ENCODE assay signal across 8 cellular contexts in the genomic region with DNA sequence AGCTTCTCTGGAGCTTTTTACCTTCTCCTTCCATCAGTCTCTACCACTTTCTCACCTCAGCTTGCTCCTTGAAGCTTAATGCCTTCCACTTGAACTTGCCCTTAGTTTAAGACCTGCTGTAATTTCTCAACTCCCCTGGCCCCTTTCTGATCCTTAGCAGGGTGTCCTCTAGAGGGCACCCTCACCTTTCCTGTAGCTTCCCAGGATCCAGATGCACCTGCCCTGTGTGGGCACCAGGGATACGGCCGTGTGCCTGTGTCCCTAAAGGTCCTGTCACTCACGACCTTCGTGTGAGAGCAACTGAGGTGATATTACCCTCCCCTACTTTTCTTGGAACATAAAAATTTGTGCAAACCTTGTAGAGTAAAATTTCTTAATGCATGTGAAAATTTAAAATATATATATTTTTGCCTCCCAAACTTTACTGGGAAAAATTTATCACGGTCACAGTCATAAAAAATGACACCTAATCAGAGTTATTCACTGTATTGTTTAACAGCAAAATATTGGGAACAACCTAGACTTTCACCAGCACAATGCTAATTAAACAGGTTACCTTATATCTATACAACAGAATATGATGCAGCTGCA. TPM values are rescaled to one million over a fixed set of nuclear protein-coding genes. Genes with fewer than 3 reads are reported as not detected.
A peak's percentile ranks its signal among the peaks of the same experiment; 100 is the strongest.
DNase-seq lines count a peak whose midpoint lies in the region; ATAC-seq and TF ChIP-seq lines count a peak whose summit lies in the region.

No MANE protein-coding gene starts in this region.

- 17 to 20% methylated on average over 5 of the region's 5 CpGs for WGBS in GM23248 (ENCODE audit: low coverage in 1 of 2, low lambda C conversion rate in 2 of 2, missing lambda C conversion rate in 2 of 2), 2 experiments

- intact Hi-C loops in PC-9 (cut with micrococcal nuclease; ENCODE audit: unreplicated experiment) (loop anchor here (2.0 to 10.0 kb wide), 3 partner anchors 49 to 191 kb away; no protein-coding TSS in a partner anchor), Right ventricle myocardium inferior (cut with DNase I) (no loop called here), sciatic nerve (cut with DNase I) (no loop called here)

- no TSS peak for BruUV-seq in PC-9 (replicated peaks; lab: Mats Ljungman, UMichigan)

- no peaks in the 10 kb centered on the region for H3K4me1 ChIP-seq in GM23248 (ENCODE audit: insufficient read depth)
- no peaks in the 10 kb centered on the region for H3K4me1 ChIP-seq in PC-9 (replicated peaks; ENCODE audit: insufficient read depth)

- H3K27ac ChIP-seq in GM23248, result no peak overlapping the region
- H3K27ac ChIP-seq in PC-9, result no peak overlapping the region

- H3K36me3 ChIP-seq in GM23248 (ENCODE audit: low read depth) (no peaks in the 10 kb centered on the region), PC-9 (ENCODE audit: low read depth) (no peaks in the 10 kb centered on the region)

- in situ Hi-C loops in GM23248 (cut with MboI), result loop anchor here (10.0 kb wide), 1 partner anchor 51 kb away; the partner anchor contains the start of gene PSG3

- H3K4me3 ChIP-seq in GM23248, result no peak overlapping the region
- no peak overlapping the region for H3K4me3 ChIP-seq in PC-9
- H3K4me3 ChIP-seq in fibroblast of pulmonary artery (replicated peaks; ENCODE audit: low read depth, low read length), result no peak overlapping the region

- H3K9me2 ChIP-seq in GM23248 (ENCODE audit: insufficient read depth) (no peaks in the 10 kb centered on the region), PC-9 (ENCODE audit: insufficient read depth) (no peaks in the 10 kb centered on the region)

- H3K4me2 ChIP-seq in GM23248 (ENCODE audit: unreplicated experiment) (no peak overlapping the region), PC-9 (no peak overlapping the region)

- CTCF ChIA-PET in PC-9 (lab: Charles Lee), result interaction anchor here (0.6 to 0.7 kb wide), 3 partner anchors 189 to 512 kb away, joined by 3 to 5 read pairs (median 3); no protein-coding TSS in a partner anchor

- H3K79me2 ChIP-seq in GM23248 (ENCODE audit: insufficient read depth) (no peaks in the 10 kb centered on the region), PC-9 (ENCODE audit: low read depth) (no peaks in the 10 kb centered on the region)

- no peak for ATAC-seq in GM18861 (IDR thresholded peaks at IDR 0.05; ENCODE audit: unreplicated experiment)
- ATAC-seq in Right ventricle myocardium inferior, result no peak
- ATAC-seq in sciatic nerve, result no peak

- peak; percentile 86 for DNase-seq in AG20443 (ENCODE audit: low spot score)
- peak; percentile 73 for DNase-seq in GM23248
- peak; percentile 37 to 60 for DNase-seq in PC-9
- DNase-seq in fibroblast of pulmonary artery (ENCODE audit: low read depth), result peak; percentile 51
- DNase-seq in SKM-1 (lab: John Stamatoyannopoulos, UW; ENCODE audit: unreplicated experiment), result no peak
- DNase-seq in Right ventricle myocardium inferior (ENCODE audit: missing footprints), result no peak
- no peak for DNase-seq in sciatic nerve (ENCODE audit: low spot score)

- TF ChIP-seq CTCF in PC-9 (conservative IDR thresholded peaks at IDR 0.05) (peak; percentile 82), fibroblast of pulmonary artery (IDR thresholded peaks at IDR 0.05; ENCODE audit: low read length, missing control alignments) (peak; percentile 74)

- H3F3A ChIP-seq in GM23248 (ENCODE audit: insufficient read depth) (no peaks in the 10 kb centered on the region), PC-9 (ENCODE audit: insufficient read depth, low read depth) (no peaks in the 10 kb centered on the region)

- peaks cover 35% of the 10 kb centered on the region for H3K27me3 ChIP-seq in GM23248 (replicated peaks; ENCODE audit: insufficient read depth)
- H3K27me3 ChIP-seq in PC-9 (ENCODE audit: insufficient read depth, low read depth), result peaks cover 44% of the 10 kb centered on the region; the same call in 1 of the 2 replicates

- POLR2A ChIA-PET in PC-9 (lab: Charles Lee; ENCODE audit: unreplicated experiment), result no interaction called here

- no peaks in the 10 kb centered on the region for H3K9me3 ChIP-seq in GM23248 (ENCODE audit: low read depth)
- H3K9me3 ChIP-seq in PC-9 (ENCODE audit: insufficient read depth, low read depth), result no peaks in the 10 kb centered on the region; the same call in 1 of the 2 replicates

- H3K9ac ChIP-seq in GM23248, result no peak overlapping the region

- H2AFZ ChIP-seq in GM23248 (no peak overlapping the region), PC-9 (no peak overlapping the region)

- H4K20me1 ChIP-seq in GM23248 (ENCODE audit: insufficient read depth), result no peaks in the 10 kb centered on the region
- H4K20me1 ChIP-seq in PC-9 (ENCODE audit: insufficient read depth), result no peaks in the 10 kb centered on the region

RNA-seq across cellular contexts. Expression of gene PSG3, which starts 46.4 kb away (rescaled TPM):
- not detected in 2 replicates for total RNA-seq in GM23248 (2014; rRNA removed; shearing (Covaris generic))
- polyA plus RNA-seq in GM23248 (2016; fragmentation: Nextera tagmentation; extraction: Ambion mirVana), result 0.10 TPM in 1 of 2 replicates, not detected in the other
- total RNA-seq in PC-9 (2021) (not detected in 2 replicates), Right ventricle myocardium inferior (not detected), sciatic nerve (not detected)

Comparison
In these comparisons a context has a peak if more than half of its experiments do, and no peak if none do; other contexts are left out.
1. DNase-seq: peak in AG20443 (single experiment), GM23248 (single experiment), PC-9 (2 of 2) and fibroblast of pulmonary artery (single experiment); none in SKM-1 (single experiment), Right ventricle myocardium inferior (single experiment) and sciatic nerve (single experiment).